1 cellular context compared by ENCODE assay signal in genomic region chr1:56715161-56715560, GRCh38.
TF ChIP-seq lines count a peak whose summit lies in the region.

No MANE protein-coding gene starts in this region.

TF ChIP-seq in SK-N-SH treated with all-trans-retinoic acid at 6 μM for 48 hours, 23 proteins besides CTCF, POLR2A, EP300 and RAD21 (continued from another document):
- TF ChIP-seq POU6F1 (CRISPR knock-in tag; IDR thresholded peaks at IDR 0.05; ENCODE audit: borderline replicate concordance, low read depth): no peak
- TF ChIP-seq TSHZ2 (CRISPR knock-in tag; IDR thresholded peaks at IDR 0.05): no peak
- TF ChIP-seq CSRNP3 (CRISPR knock-in tag; IDR thresholded peaks at IDR 0.05): no peak
- TF ChIP-seq ZC3H10 (CRISPR knock-in tag; IDR thresholded peaks at IDR 0.05): 0 out of 2 replicates have a peak, but pooled peaks have one; percentile 3
- TF ChIP-seq SNAI2 (CRISPR knock-in tag; IDR thresholded peaks at IDR 0.05): no peak
- no peak for TF ChIP-seq TOX (CRISPR knock-in tag; IDR thresholded peaks at IDR 0.05; ENCODE audit: borderline replicate concordance)
